ENCODE assay signal across 8 cellular contexts in genomic region chr12:67651380-67651695, GRCh38.
DNase-seq lines count a peak whose midpoint lies in the region; ATAC-seq and TF ChIP-seq lines count a peak whose summit lies in the region.

No MANE protein-coding gene starts in this region.

- H3K4me1 ChIP-seq in endocrine pancreas (ENCODE audit: control insufficient read depth, insufficient read depth, low read length) = peaks cover 10% of the 10 kb centered on the region

- peak overlapping the region; percentile 56 for H3K9ac ChIP-seq in endocrine pancreas (ENCODE audit: control insufficient read depth, insufficient read depth, low read length)

- H3K27ac Mint-ChIP-seq in nephron progenitor cell = peak overlapping the region; percentile 91

- H3K4me3 ChIP-seq in endocrine pancreas (ENCODE audit: control insufficient read depth, insufficient read depth, low read length) = peak overlapping the region; percentile 84

- no peaks in the 10 kb centered on the region for H3K27me3 Mint-ChIP-seq in nephron progenitor cell (ENCODE audit: low read depth, poor library complexity)

- peak; percentile 29 for DNase-seq in activated CD8-positive, alpha-beta memory T cell treated with anti-CD3 and anti-CD28 coated beads, Interleukin-2, amount 50 U/mL, for 4 hours
- no peak for DNase-seq in activated CD8-positive, alpha-beta memory T cell treated with anti-CD3 and anti-CD28 coated beads for 24 hours
- DNase-seq in SW480 (ENCODE audit: low spot score) (peak; percentile 14), nephron progenitor cell (no peak)

- ATAC-seq in HG03064 (IDR thresholded peaks at IDR 0.05; ENCODE audit: low read depth, unreplicated experiment) (peak; percentile 35), GM21360 (IDR thresholded peaks at IDR 0.05; ENCODE audit: unreplicated experiment) (no peak), HG02970 (IDR thresholded peaks at IDR 0.05; ENCODE audit: low FRiP score, unreplicated experiment) (no peak)

- no peaks in the 10 kb centered on the region for H3K9me3 ChIP-seq in endocrine pancreas (ENCODE audit: control insufficient read depth, low read length)

- no peaks in the 10 kb centered on the region for H3K9me3 Mint-ChIP-seq in nephron progenitor cell

- no peak for TF ChIP-seq CTCF in nephron progenitor cell (IDR thresholded peaks at IDR 0.05)

- H3K36me3 Mint-ChIP-seq in nephron progenitor cell (ENCODE audit: low read depth) = peaks cover 57% of the 10 kb centered on the region

- no peaks in the 10 kb centered on the region for H3K36me3 ChIP-seq in endocrine pancreas (ENCODE audit: control insufficient read depth, insufficient read depth, low read length)

- H3K4me1 Mint-ChIP-seq in nephron progenitor cell = peaks cover 71% of the 10 kb centered on the region

- peak overlapping the region; percentile 97 for H3K4me3 Mint-ChIP-seq in nephron progenitor cell

- no peaks in the 10 kb centered on the region for H3K27me3 ChIP-seq in endocrine pancreas (ENCODE audit: control insufficient read depth, insufficient read depth, low read length)

Comparison
In these comparisons a context has a peak if more than half of its experiments do, and no peak if none do; other contexts are left out.
1. DNase-seq: peak in activated CD8-positive, alpha-beta memory T cell treated with anti-CD3 and anti-CD28 coated beads, Interleukin-2, amount 50 U/mL, for 4 hours (single experiment) and SW480 (single experiment); none in activated CD8-positive, alpha-beta memory T cell treated with anti-CD3 and anti-CD28 coated beads for 24 hours (single experiment) and nephron progenitor cell (single experiment).